Comparison of ENCODE assay signal across 1 cellular context in genomic region chr5:96228449-96228848, GRCh38.
TF ChIP-seq lines count a peak whose summit lies in the region.

No MANE protein-coding gene starts in this region.

TF ChIP-seq in IMR-90, 13 proteins besides CTCF, POLR2A, EP300 and RAD21:
- TF ChIP-seq FOS (IDR thresholded peaks at IDR 0.05; ENCODE audit: low read depth, low read length) (no peak), RCOR1 (IDR thresholded peaks at IDR 0.05; ENCODE audit: insufficient replicate concordance, low read length) (no peak), SMC3 (IDR thresholded peaks at IDR 0.05; ENCODE audit: low read depth, low read length) (no peak), MAZ (IDR thresholded peaks at IDR 0.05; ENCODE audit: borderline replicate concordance, low read depth, low read length) (no peak), ELK1 (IDR thresholded peaks at IDR 0.05; ENCODE audit: borderline replicate concordance, low read depth, low read length) (no peak), MAFK (IDR thresholded peaks at IDR 0.05; ENCODE audit: low read depth, low read length) (no peak), RFX5 (IDR thresholded peaks at IDR 0.05; ENCODE audit: low read depth, low read length) (no peak), USF2 (IDR thresholded peaks at IDR 0.05; ENCODE audit: low read depth, low read length) (no peak), CEBPB (IDR thresholded peaks at IDR 0.05; ENCODE audit: low read depth, low read length) (no peak), BHLHE40 (IDR thresholded peaks at IDR 0.05; ENCODE audit: low read depth, low read length) (no peak)
